14 cellular contexts compared by ENCODE assay signal in the genomic region with DNA sequence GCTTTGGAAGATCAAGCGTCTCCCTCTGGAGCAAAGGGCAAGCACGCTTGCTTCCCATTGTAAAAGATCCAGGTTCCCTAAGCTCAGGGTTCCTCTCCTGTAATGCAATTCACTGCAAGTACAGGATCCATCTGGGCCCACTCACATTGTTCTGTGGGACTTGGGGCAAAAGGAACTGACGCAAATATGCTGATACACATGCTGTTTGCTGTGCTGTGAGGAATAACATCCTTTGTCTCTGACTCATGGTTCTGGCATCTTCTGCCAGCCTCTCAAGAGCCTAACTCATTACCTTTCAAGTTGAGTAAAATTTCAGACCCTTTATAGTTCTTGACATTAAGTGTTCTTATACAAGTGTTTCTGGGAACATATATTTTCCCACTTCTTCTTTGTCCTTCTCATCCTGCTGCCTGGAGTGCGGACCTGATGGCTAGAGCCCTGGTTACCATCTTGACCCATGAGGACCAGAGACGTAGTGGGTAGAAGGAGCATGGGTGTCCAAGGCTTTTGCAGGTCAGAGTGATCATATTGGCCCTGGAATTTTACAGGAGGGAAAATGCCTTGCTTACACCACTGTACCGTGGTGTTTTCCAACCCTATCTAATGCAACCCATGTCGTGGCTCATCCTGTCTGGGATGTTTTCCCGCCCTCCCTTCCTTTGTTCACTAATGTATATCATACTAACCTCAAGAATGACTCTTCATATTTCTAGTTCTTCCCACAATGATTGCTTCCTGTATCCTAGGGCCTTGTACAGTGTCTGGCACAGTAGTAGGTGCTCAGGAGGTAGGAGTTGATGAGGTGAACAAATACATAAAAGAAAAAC.
DNase-seq lines count a peak whose midpoint lies in the region; FAIRE-seq and TF ChIP-seq lines count a peak whose summit lies in the region.
"Had no signal": no experiment of that assay in that cellular context is flagged by ENCODE, and none has a peak within 500 bp of the region (broad histone marks: within the 10 kb centered on the region; RNA-seq: fewer than 3 reads in every experiment).

No MANE protein-coding gene starts in this region.

- DNase-seq in A172 (ENCODE audit: low spot score), result peak; percentile 88
- peak; percentile 15 for DNase-seq in HPDE6-E6E7 (ENCODE audit: extremely low spot score)
- DNase-seq in brain pericyte (ENCODE audit: low read depth, low spot score), result peak; percentile 75
- DNase-seq in kidney, result peak; percentile 8
- no peak for DNase-seq in cerebellar cortex (ENCODE audit: low spot score)
- DNase-seq in effector CD4-positive, alpha-beta T cell, result no peak
- no peak for DNase-seq in NCI-H1092 (lab: John Stamatoyannopoulos, UW)
- no peak for DNase-seq in transverse colon
- DNase-seq: activated CD4-positive, alpha-beta T cell treated with anti-CD3 and anti-CD28 coated beads for 36 hours; BE2C; NCI-H2107; Right ventricle myocardium superior; stimulated activated naive CD8-positive, alpha-beta T cell treated with anti-CD3 and anti-CD28 coated beads, Interleukin-15, Interleukin-2, amounts not matched to agents 100 U/mL and 50 U/mL, for 24 hours had no signal

- peaks cover 41% of the 10 kb centered on the region for H3K27me3 ChIP-seq in transverse colon
- H3K27me3 ChIP-seq: BE2C had no signal

- TF ChIP-seq EP300 in transverse colon (IDR thresholded peaks at IDR 0.05; ENCODE audit: low read depth), result no peak

- in situ Hi-C loops in transverse colon (cut with MboI; ENCODE audit: low pct_ligation_motif_present in 1 of 4, low pct_unique_long_range_greater_than_20kb in 1 of 4, low sequenced_read_pairs in 3 of 4), result no loop called here

- no peak for FAIRE-seq in kidney (lab: Jason Lieb, UNC)
- FAIRE-seq: GM12878 had no signal

- H3K9ac ChIP-seq in kidney (ENCODE audit: low read length in 2 of 2), result no peak overlapping the region

- intact Hi-C loops in kidney (cut with DNase I), result no loop called here
- intact Hi-C loops in transverse colon (cut with DNase I; ENCODE audit: low total_unique reads), result no loop called here

- H3K9me3 ChIP-seq in kidney (ENCODE audit: control insufficient read depth in 1 of 2, low read length in 2 of 2), result no peaks in the 10 kb centered on the region
- H3K9me3 ChIP-seq in transverse colon, result no peaks in the 10 kb centered on the region
- H3K9me3 ChIP-seq: BE2C had no signal

- no peaks in the 10 kb centered on the region for H3K36me3 ChIP-seq in kidney (ENCODE audit: control insufficient read depth in 1 of 2, insufficient read depth in 2 of 2, low read length in 2 of 2)
- no peaks in the 10 kb centered on the region for H3K36me3 ChIP-seq in transverse colon
- H3K36me3 ChIP-seq: BE2C had no signal

- WGBS in transverse colon (ENCODE audit: low coverage in 1 of 2), 2 donors, result 71 to 89% methylated on average over 3 to 8 of the region's 8 CpGs

- TF ChIP-seq CTCF in kidney (IDR thresholded peaks at IDR 0.05; ENCODE audit: borderline replicate concordance, extremely low read depth, insufficient read depth) (no peak), transverse colon (IDR thresholded peaks at IDR 0.05) (no peak)

- H3K27ac ChIP-seq in kidney (ENCODE audit: low read depth in 2 of 2, low read length in 2 of 2), result no peak overlapping the region
- H3K27ac ChIP-seq in transverse colon, result no peak overlapping the region

- H3K4me3 ChIP-seq in kidney (ENCODE audit: low read length in 2 of 2) (no peak overlapping the region), transverse colon (no peak overlapping the region)
- H3K4me3 ChIP-seq: GM12878 had no signal

- no peaks in the 10 kb centered on the region for H3K4me1 ChIP-seq in kidney (ENCODE audit: control insufficient read depth in 1 of 2, insufficient read depth in 1 of 2, low read depth in 1 of 2, low read length in 2 of 2)
- H3K4me1 ChIP-seq in transverse colon, result peaks cover 0 to 3% (median 0%) of the 10 kb centered on the region in 4 donors
- H3K4me1 ChIP-seq: BE2C had no signal

- TF ChIP-seq POLR2A in transverse colon (IDR thresholded peaks at IDR 0.05), result no peak

Comparison
In these comparisons a context has a peak if more than half of its experiments do, and no peak if none do; other contexts are left out.
1. DNase-seq: peak in A172 (single experiment), HPDE6-E6E7 (single experiment), brain pericyte (single experiment) and kidney (single experiment); none in cerebellar cortex (single experiment), effector CD4-positive, alpha-beta T cell (single experiment), NCI-H1092 (single experiment) and transverse colon (single experiment).